In the genomic region with DNA sequence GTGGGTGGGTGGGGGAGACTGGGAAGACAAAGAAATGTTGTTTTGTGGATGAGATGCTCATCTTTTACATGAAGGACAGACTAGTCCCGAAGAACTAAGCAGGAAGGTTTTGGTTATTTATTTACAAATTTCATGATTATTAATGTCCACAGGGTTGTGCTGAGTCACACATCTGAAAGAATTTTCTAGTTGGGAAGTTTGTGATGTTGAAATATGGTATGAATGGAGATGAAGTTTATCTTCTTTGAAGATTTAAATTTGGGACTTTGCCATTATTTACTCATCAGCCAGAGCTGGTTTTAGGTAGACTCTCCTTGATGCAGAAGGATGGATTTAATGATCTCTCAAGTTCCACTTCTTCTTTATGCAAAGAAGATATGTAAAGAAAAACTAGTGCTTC, we compare ENCODE assay signal across 27 cellular contexts.
"Had no signal": no experiment of that assay in that cellular context is flagged by ENCODE, and none has a peak within 500 bp of the region (broad histone marks: within the 10 kb centered on the region; RNA-seq: fewer than 3 reads in every experiment).

No MANE protein-coding gene starts in this region.

- DNase-seq: activated CD4-positive, alpha-beta memory T cell treated with anti-CD3 and anti-CD28 coated beads for 36 hours; activated CD4-positive, alpha-beta T cell treated with anti-CD3 and anti-CD28 coated beads, Interleukin-2, amount 10 ng/mL, durations not matched to agents 24 days and 14 days; activated CD8-positive, alpha-beta memory T cell treated with anti-CD3 and anti-CD28 coated beads, Interleukin-2, amount 50 U/mL, for 4 hours; activated gamma-delta T cell; activated naive CD4-positive, alpha-beta T cell treated with anti-CD3 and anti-CD28 coated beads, Interleukin-2, amount 50 U/mL, for 16 hours; activated T-cell treated with anti-CD3 and anti-CD28 coated beads, Interleukin-2, amount 50 U/mL, for 1 hour; colonic mucosa; effector CD8-positive, alpha-beta T cell; gastrocnemius medialis; glutamatergic neuron; islet precursor cell; left cardiac atrium; left ventricle myocardium superior; naive B cell; nephron progenitor cell; retina; small intestine; stimulated activated CD4-positive, alpha-beta T cell treated with anti-CD3 and anti-CD28 coated beads, Interleukin-4, amount 100 ng/mL, for 24 hours; stimulated activated naive CD8-positive, alpha-beta T cell treated with anti-CD3 and anti-CD28 coated beads, Interleukin-15, amount 100 ng/mL, for 72 hours; substantia nigra; T-helper 9 cell; uterus; WERI-Rb-1 had no signal

- H3K27ac ChIP-seq: colonic mucosa, gastrocnemius medialis, neutrophil, uterus, WERI-Rb-1 had no signal

- H3K36me3 ChIP-seq: colonic mucosa, gastrocnemius medialis, neutrophil, uterus, WERI-Rb-1 had no signal

- H3K4me1 ChIP-seq: colonic mucosa, gastrocnemius medialis, uterus had no signal

- ATAC-seq: activated CD4-positive, CD25-positive, alpha-beta regulatory T cell treated with anti-CD3 and anti-CD28 coated beads, Interleukin-2, amount 50 U/mL, for 24 hours; gastrocnemius medialis; left cardiac atrium; left ventricle myocardium superior; sciatic nerve; stimulated activated effector memory CD8-positive, alpha-beta T cell treated with anti-CD3 and anti-CD28 coated beads, Interleukin-12 subunit alpha, Interleukin-12 subunit beta, amount 100 ng/mL, for 72 hours; stimulated activated naive CD8-positive, alpha-beta T cell treated with anti-CD3 and anti-CD28 coated beads, Interleukin-15, amount 100 ng/mL, for 72 hours had no signal

- H3K9me3 ChIP-seq: colonic mucosa, gastrocnemius medialis, neutrophil, uterus had no signal

- H3K4me3 ChIP-seq: colonic mucosa, gastrocnemius medialis, uterus had no signal

- H3K27me3 ChIP-seq: colonic mucosa, gastrocnemius medialis, neutrophil, uterus had no signal
